10 cellular contexts compared by ENCODE assay signal in genomic region chr5:72281764-72282499, GRCh38. TPM values are rescaled to one million over a fixed set of nuclear protein-coding genes. Genes with fewer than 3 reads are reported as not detected.
DNase-seq lines count a peak whose midpoint lies in the region; ATAC-seq and TF ChIP-seq lines count a peak whose summit lies in the region.
"Had no signal": no experiment of that assay in that cellular context is flagged by ENCODE, and none has a peak within 500 bp of the region (broad histone marks: within the 10 kb centered on the region; RNA-seq: fewer than 3 reads in every experiment).

No MANE protein-coding gene starts in this region.

- no peak overlapping the region for H3K27ac Mint-ChIP-seq in naive thymus-derived CD4-positive, alpha-beta T cell

- DNase-seq in H4 (ENCODE audit: low spot score) (peak; percentile 72), SHP77 (lab: John Stamatoyannopoulos, UW) (peak; percentile 37 to 69), fibroblast of pulmonary artery (ENCODE audit: low read depth) (peak; percentile 92), smooth muscle cell of the brain vasculature (ENCODE audit: low read depth, low spot score) (peak; percentile 44), GM13977 (ENCODE audit: low spot score) (no peak)
- DNase-seq in effector CD4-positive, alpha-beta T cell = no peak
- no peak for DNase-seq in naive thymus-derived CD4-positive, alpha-beta T cell
- DNase-seq: KG1, lower lobe of right lung had no signal

- no peak for ATAC-seq in HG02852 (IDR thresholded peaks at IDR 0.05; ENCODE audit: unreplicated experiment)
- ATAC-seq in naive thymus-derived CD4-positive, alpha-beta T cell = no peak

- peaks cover 0 to 14% (median 5%) of the 10 kb centered on the region in 7 donors for H3K4me1 Mint-ChIP-seq in naive thymus-derived CD4-positive, alpha-beta T cell

- POLR2A ChIA-PET in naive thymus-derived CD4-positive, alpha-beta T cell (lab: Charles Lee) = no interaction called here

- CTCF ChIA-PET in naive thymus-derived CD4-positive, alpha-beta T cell (lab: Charles Lee) = no interaction called here

- H3K27ac ChIP-seq in naive thymus-derived CD4-positive, alpha-beta T cell (ENCODE audit: low read depth, low read length) = no peak overlapping the region

- in situ Hi-C loops in GM13977 (cut with MboI; ENCODE audit: low pct_unique_long_range_greater_than_20kb, low sequenced_read_pairs, unreplicated experiment) = no loop called here

- H3K4me3 Mint-ChIP-seq in naive thymus-derived CD4-positive, alpha-beta T cell = no peak overlapping the region

- no peaks in the 10 kb centered on the region for H3K4me1 ChIP-seq in naive thymus-derived CD4-positive, alpha-beta T cell (ENCODE audit: control insufficient read depth in 2 of 2, insufficient read depth in 2 of 2, low read length in 2 of 2)

- TF ChIP-seq CTCF in fibroblast of pulmonary artery (IDR thresholded peaks at IDR 0.05; ENCODE audit: low read length, missing control alignments) (no peak), GM13977 (IDR thresholded peaks at IDR 0.05; ENCODE audit: extremely low read depth, insufficient read depth, missing control alignments) (no peak)

- peaks cover 0 to 4% (median 0%) of the 10 kb centered on the region in 11 donors for H3K9me3 Mint-ChIP-seq in naive thymus-derived CD4-positive, alpha-beta T cell

- H3K36me3 ChIP-seq in naive thymus-derived CD4-positive, alpha-beta T cell (ENCODE audit: control insufficient read depth in 2 of 3, insufficient read depth in 3 of 3, low read length in 3 of 3) = peaks cover 0 to 6% (median 3%) of the 10 kb centered on the region in 3 experiments
- H3K36me3 ChIP-seq: lower lobe of right lung had no signal

- no peaks in the 10 kb centered on the region for H3K9me3 ChIP-seq in naive thymus-derived CD4-positive, alpha-beta T cell (ENCODE audit: control insufficient read depth in 2 of 3, low read length in 3 of 3)
- H3K9me3 ChIP-seq: lower lobe of right lung had no signal

- H3K36me3 Mint-ChIP-seq in naive thymus-derived CD4-positive, alpha-beta T cell = peaks cover 15 to 66% (median 43%) of the 10 kb centered on the region in 5 donors

- H3K4me3 ChIP-seq in fibroblast of pulmonary artery (replicated peaks; ENCODE audit: low read depth, low read length) = no peak overlapping the region
- H3K4me3 ChIP-seq in naive thymus-derived CD4-positive, alpha-beta T cell (ENCODE audit: low read length) = no peak overlapping the region
- H3K4me3 ChIP-seq: lower lobe of right lung had no signal

- H3K27me3 ChIP-seq in naive thymus-derived CD4-positive, alpha-beta T cell (ENCODE audit: control insufficient read depth in 2 of 2, insufficient read depth in 2 of 2, low read length in 2 of 2) = no peaks in the 10 kb centered on the region

- H3K27me3 Mint-ChIP-seq in naive thymus-derived CD4-positive, alpha-beta T cell = no peaks in the 10 kb centered on the region

- intact Hi-C loops in naive thymus-derived CD4-positive, alpha-beta T cell (cut with micrococcal nuclease) = no loop called here

RNA-seq across cellular contexts. Expression of gene MRPS27, which starts 38.1 kb away (rescaled TPM):
- 81.2 and 88.0 TPM in 2 replicates for total RNA-seq in H4 (2014; rRNA removed; shearing (Covaris generic))
- 10 to 100 TPM; 36.6 to 54.0 (median 39.5) TPM for total RNA-seq in naive thymus-derived CD4-positive, alpha-beta T cell
- 10 to 100 TPM; 35.2 to 48.7 TPM for polyA plus RNA-seq in naive thymus-derived CD4-positive, alpha-beta T cell

RNA-seq across cellular contexts. Expression of gene PTCD2, which starts 38.2 kb away (rescaled TPM):
- total RNA-seq in H4 (2014; rRNA removed; shearing (Covaris generic)) = 9.0 and 15.4 TPM in 2 replicates
- total RNA-seq in naive thymus-derived CD4-positive, alpha-beta T cell = 10 to 100 TPM in 3 of 5 experiments, 1 to 10 TPM in 2; 5.0 to 12.6 (median 11.2) TPM
- polyA plus RNA-seq in naive thymus-derived CD4-positive, alpha-beta T cell = 1 to 10 TPM; 3.7 to 6.0 TPM

Comparison
In these comparisons a context has a peak if more than half of its experiments do, and no peak if none do; other contexts are left out.
1. DNase-seq: peak in H4 (single experiment), SHP77 (2 of 2), fibroblast of pulmonary artery (single experiment) and smooth muscle cell of the brain vasculature (single experiment); none in effector CD4-positive, alpha-beta T cell (single experiment), naive thymus-derived CD4-positive, alpha-beta T cell (0 of 9) and GM13977 (single experiment).